1 cellular context compared by ENCODE assay signal in the genomic region with DNA sequence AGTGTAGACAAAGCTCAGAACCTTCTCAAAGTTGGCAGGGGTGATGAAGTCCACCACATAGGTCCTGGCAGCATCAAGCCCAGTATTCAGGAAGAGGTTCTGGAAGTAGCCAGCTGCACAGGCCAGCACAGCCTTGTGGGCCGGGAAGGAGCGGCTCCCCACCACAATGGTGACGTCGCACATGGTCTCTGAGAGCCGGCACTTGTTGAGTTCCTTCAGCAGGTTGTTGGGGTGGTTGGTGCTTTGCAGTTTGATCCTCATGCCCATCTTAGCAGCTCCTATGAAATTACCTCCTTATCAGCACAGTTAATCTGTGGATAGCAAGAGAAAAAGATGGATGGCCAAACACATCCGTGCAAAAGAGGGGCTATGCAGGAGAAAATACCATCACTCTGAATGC.
TF ChIP-seq lines count a peak whose summit lies in the region.

No MANE protein-coding gene starts in this region.

TF ChIP-seq in WTC11, 78 proteins besides CTCF, POLR2A, EP300 and RAD21 (continued from another document):
- TF ChIP-seq, protein P1, sequence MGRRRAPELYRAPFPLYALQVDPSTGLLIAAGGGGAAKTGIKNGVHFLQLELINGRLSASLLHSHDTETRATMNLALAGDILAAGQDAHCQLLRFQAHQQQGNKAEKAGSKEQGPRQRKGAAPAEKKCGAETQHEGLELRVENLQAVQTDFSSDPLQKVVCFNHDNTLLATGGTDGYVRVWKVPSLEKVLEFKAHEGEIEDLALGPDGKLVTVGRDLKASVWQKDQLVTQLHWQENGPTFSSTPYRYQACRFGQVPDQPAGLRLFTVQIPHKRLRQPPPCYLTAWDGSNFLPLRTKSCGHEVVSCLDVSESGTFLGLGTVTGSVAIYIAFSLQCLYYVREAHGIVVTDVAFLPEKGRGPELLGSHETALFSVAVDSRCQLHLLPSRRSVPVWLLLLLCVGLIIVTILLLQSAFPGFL (CRISPR knock-in tag; IDR thresholded peaks at IDR 0.05; ENCODE audit: borderline replicate concordance) = no peak
- TF ChIP-seq ATF1 (CRISPR knock-in tag; IDR thresholded peaks at IDR 0.05) (no peak), NFATC4 (CRISPR knock-in tag; IDR thresholded peaks at IDR 0.05) (no peak), OVOL2 (CRISPR knock-in tag; IDR thresholded peaks at IDR 0.05; ENCODE audit: borderline replicate concordance) (no peak), CREB1 (CRISPR knock-in tag; IDR thresholded peaks at IDR 0.05) (no peak), FOXJ3 (CRISPR knock-in tag; IDR thresholded peaks at IDR 0.05; ENCODE audit: borderline replicate concordance) (no peak), ZNF396 (CRISPR knock-in tag; IDR thresholded peaks at IDR 0.05; ENCODE audit: borderline replicate concordance) (no peak), TEAD1 (CRISPR knock-in tag; IDR thresholded peaks at IDR 0.05) (no peak), JUN (CRISPR knock-in tag; IDR thresholded peaks at IDR 0.05) (no peak), ZNF219 (CRISPR knock-in tag; IDR thresholded peaks at IDR 0.05; ENCODE audit: borderline replicate concordance) (no peak), HMGA2 (CRISPR knock-in tag; IDR thresholded peaks at IDR 0.05) (no peak), TEAD4 (CRISPR knock-in tag; IDR thresholded peaks at IDR 0.05) (no peak)
- TF ChIP-seq, protein P2, sequence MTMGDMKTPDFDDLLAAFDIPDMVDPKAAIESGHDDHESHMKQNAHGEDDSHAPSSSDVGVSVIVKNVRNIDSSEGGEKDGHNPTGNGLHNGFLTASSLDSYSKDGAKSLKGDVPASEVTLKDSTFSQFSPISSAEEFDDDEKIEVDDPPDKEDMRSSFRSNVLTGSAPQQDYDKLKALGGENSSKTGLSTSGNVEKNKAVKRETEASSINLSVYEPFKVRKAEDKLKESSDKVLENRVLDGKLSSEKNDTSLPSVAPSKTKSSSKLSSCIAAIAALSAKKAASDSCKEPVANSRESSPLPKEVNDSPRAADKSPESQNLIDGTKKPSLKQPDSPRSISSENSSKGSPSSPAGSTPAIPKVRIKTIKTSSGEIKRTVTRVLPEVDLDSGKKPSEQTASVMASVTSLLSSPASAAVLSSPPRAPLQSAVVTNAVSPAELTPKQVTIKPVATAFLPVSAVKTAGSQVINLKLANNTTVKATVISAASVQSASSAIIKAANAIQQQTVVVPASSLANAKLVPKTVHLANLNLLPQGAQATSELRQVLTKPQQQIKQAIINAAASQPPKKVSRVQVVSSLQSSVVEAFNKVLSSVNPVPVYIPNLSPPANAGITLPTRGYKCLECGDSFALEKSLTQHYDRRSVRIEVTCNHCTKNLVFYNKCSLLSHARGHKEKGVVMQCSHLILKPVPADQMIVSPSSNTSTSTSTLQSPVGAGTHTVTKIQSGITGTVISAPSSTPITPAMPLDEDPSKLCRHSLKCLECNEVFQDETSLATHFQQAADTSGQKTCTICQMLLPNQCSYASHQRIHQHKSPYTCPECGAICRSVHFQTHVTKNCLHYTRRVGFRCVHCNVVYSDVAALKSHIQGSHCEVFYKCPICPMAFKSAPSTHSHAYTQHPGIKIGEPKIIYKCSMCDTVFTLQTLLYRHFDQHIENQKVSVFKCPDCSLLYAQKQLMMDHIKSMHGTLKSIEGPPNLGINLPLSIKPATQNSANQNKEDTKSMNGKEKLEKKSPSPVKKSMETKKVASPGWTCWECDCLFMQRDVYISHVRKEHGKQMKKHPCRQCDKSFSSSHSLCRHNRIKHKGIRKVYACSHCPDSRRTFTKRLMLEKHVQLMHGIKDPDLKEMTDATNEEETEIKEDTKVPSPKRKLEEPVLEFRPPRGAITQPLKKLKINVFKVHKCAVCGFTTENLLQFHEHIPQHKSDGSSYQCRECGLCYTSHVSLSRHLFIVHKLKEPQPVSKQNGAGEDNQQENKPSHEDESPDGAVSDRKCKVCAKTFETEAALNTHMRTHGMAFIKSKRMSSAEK (CRISPR knock-in tag; IDR thresholded peaks at IDR 0.05; ENCODE audit: borderline replicate concordance) = no peak
- TF ChIP-seq, protein P3, sequence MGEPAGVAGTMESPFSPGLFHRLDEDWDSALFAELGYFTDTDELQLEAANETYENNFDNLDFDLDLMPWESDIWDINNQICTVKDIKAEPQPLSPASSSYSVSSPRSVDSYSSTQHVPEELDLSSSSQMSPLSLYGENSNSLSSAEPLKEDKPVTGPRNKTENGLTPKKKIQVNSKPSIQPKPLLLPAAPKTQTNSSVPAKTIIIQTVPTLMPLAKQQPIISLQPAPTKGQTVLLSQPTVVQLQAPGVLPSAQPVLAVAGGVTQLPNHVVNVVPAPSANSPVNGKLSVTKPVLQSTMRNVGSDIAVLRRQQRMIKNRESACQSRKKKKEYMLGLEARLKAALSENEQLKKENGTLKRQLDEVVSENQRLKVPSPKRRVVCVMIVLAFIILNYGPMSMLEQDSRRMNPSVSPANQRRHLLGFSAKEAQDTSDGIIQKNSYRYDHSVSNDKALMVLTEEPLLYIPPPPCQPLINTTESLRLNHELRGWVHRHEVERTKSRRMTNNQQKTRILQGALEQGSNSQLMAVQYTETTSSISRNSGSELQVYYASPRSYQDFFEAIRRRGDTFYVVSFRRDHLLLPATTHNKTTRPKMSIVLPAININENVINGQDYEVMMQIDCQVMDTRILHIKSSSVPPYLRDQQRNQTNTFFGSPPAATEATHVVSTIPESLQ (CRISPR knock-in tag; IDR thresholded peaks at IDR 0.05) = no peak
- TF ChIP-seq, protein P4, sequence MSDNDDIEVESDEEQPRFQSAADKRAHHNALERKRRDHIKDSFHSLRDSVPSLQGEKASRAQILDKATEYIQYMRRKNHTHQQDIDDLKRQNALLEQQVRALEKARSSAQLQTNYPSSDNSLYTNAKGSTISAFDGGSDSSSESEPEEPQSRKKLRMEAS (CRISPR knock-in tag; IDR thresholded peaks at IDR 0.05) = no peak
- TF ChIP-seq, protein P5, sequence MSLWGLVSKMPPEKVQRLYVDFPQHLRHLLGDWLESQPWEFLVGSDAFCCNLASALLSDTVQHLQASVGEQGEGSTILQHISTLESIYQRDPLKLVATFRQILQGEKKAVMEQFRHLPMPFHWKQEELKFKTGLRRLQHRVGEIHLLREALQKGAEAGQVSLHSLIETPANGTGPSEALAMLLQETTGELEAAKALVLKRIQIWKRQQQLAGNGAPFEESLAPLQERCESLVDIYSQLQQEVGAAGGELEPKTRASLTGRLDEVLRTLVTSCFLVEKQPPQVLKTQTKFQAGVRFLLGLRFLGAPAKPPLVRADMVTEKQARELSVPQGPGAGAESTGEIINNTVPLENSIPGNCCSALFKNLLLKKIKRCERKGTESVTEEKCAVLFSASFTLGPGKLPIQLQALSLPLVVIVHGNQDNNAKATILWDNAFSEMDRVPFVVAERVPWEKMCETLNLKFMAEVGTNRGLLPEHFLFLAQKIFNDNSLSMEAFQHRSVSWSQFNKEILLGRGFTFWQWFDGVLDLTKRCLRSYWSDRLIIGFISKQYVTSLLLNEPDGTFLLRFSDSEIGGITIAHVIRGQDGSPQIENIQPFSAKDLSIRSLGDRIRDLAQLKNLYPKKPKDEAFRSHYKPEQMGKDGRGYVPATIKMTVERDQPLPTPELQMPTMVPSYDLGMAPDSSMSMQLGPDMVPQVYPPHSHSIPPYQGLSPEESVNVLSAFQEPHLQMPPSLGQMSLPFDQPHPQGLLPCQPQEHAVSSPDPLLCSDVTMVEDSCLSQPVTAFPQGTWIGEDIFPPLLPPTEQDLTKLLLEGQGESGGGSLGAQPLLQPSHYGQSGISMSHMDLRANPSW (CRISPR knock-in tag; conservative IDR thresholded peaks at IDR 0.05; ENCODE audit: low read depth) = no peak
- TF ChIP-seq, protein P6, sequence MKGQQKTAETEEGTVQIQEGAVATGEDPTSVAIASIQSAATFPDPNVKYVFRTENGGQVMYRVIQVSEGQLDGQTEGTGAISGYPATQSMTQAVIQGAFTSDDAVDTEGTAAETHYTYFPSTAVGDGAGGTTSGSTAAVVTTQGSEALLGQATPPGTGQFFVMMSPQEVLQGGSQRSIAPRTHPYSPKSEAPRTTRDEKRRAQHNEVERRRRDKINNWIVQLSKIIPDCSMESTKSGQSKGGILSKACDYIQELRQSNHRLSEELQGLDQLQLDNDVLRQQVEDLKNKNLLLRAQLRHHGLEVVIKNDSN (CRISPR knock-in tag; IDR thresholded peaks at IDR 0.05) = no peak
- TF ChIP-seq, protein P7, sequence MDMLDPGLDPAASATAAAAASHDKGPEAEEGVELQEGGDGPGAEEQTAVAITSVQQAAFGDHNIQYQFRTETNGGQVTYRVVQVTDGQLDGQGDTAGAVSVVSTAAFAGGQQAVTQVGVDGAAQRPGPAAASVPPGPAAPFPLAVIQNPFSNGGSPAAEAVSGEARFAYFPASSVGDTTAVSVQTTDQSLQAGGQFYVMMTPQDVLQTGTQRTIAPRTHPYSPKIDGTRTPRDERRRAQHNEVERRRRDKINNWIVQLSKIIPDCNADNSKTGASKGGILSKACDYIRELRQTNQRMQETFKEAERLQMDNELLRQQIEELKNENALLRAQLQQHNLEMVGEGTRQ (CRISPR knock-in tag; IDR thresholded peaks at IDR 0.05) = no peak
